Comparison of ENCODE assay signal across 1 cellular context in the genomic region with DNA sequence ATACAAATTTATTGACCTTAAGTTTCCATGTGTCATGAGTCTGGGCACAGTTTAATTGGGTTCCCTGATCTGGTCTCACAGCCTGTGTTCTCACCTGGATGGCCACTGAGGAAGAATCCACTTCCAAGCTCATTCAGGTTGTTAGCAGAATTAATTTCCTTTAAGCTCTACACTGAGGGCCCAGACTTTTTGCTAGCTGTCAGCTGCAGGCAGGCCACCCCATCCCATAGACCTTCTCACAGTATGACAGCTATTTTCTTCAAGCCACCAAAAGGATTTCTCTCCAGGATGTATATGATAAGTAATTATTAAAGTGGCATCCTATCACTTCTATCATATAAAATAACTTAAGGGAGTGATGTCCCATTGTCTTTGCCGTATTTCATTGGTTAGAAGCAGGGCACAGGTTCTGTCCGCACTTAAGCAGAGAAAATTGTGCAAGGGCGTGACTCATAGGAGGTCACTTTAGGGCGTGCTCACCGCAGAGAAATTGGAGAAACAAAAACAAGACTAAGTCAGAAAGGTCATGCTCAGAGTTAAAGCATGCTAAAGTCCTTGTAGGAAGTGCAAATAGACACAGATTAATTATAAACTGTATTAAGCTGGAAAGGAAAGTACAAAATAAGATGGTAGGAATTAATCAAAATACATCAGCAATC.
TF ChIP-seq lines count a peak whose summit lies in the region.

No MANE protein-coding gene starts in this region.

TF ChIP-seq in HepG2, 621 proteins besides CTCF, POLR2A, EP300 and RAD21 (continued from another document):
- TF ChIP-seq, protein P1, sequence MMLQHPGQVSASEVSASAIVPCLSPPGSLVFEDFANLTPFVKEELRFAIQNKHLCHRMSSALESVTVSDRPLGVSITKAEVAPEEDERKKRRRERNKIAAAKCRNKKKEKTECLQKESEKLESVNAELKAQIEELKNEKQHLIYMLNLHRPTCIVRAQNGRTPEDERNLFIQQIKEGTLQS (CRISPR knock-in tag; IDR thresholded peaks at IDR 0.05), result peak; percentile 95
- TF ChIP-seq RELA (CRISPR knock-in tag; IDR thresholded peaks at IDR 0.05), result no peak
- peak in 1 of 2 experiments; percentile 71; a peak in 2 of 4 replicates for TF ChIP-seq KLF16 (CRISPR knock-in tag; IDR thresholded peaks at IDR 0.05)
- TF ChIP-seq ISX (CRISPR knock-in tag; conservative IDR thresholded peaks at IDR 0.05), result no peak
- peak; percentile 53; the same call in 1 of the 2 replicates for TF ChIP-seq KAT8 (CRISPR knock-in tag; IDR thresholded peaks at IDR 0.05)
- peak; percentile 96 for TF ChIP-seq CEBPB (IDR thresholded peaks at IDR 0.05; ENCODE audit: borderline replicate concordance, low read depth, low read length)
- peak; percentile 92 for TF ChIP-seq MIXL1 (CRISPR knock-in tag; IDR thresholded peaks at IDR 0.05)
- no peak for TF ChIP-seq ZNF570 (CRISPR knock-in tag; IDR thresholded peaks at IDR 0.05; ENCODE audit: borderline replicate concordance)
- peak; percentile 45; the same call in 1 of the 2 replicates for TF ChIP-seq ELF4 (CRISPR knock-in tag; IDR thresholded peaks at IDR 0.05; ENCODE audit: borderline replicate concordance)
- TF ChIP-seq, protein P2, sequence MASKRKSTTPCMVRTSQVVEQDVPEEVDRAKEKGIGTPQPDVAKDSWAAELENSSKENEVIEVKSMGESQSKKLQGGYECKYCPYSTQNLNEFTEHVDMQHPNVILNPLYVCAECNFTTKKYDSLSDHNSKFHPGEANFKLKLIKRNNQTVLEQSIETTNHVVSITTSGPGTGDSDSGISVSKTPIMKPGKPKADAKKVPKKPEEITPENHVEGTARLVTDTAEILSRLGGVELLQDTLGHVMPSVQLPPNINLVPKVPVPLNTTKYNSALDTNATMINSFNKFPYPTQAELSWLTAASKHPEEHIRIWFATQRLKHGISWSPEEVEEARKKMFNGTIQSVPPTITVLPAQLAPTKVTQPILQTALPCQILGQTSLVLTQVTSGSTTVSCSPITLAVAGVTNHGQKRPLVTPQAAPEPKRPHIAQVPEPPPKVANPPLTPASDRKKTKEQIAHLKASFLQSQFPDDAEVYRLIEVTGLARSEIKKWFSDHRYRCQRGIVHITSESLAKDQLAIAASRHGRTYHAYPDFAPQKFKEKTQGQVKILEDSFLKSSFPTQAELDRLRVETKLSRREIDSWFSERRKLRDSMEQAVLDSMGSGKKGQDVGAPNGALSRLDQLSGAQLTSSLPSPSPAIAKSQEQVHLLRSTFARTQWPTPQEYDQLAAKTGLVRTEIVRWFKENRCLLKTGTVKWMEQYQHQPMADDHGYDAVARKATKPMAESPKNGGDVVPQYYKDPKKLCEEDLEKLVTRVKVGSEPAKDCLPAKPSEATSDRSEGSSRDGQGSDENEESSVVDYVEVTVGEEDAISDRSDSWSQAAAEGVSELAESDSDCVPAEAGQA (IDR thresholded peaks at IDR 0.05; ENCODE audit: low read depth), result no peak
- TF ChIP-seq, protein P2 (CRISPR knock-in tag; IDR thresholded peaks at IDR 0.05; ENCODE audit: borderline replicate concordance), result no peak
- TF ChIP-seq ETV5 (CRISPR knock-in tag; IDR thresholded peaks at IDR 0.05; ENCODE audit: borderline replicate concordance), result peak; percentile 65; the same call in 1 of the 2 replicates
- TF ChIP-seq POGZ (CRISPR knock-in tag; IDR thresholded peaks at IDR 0.05), result peak; percentile 93
- TF ChIP-seq KLF15 (CRISPR knock-in tag; IDR thresholded peaks at IDR 0.05; ENCODE audit: borderline replicate concordance), result no peak
- TF ChIP-seq RXRB (CRISPR knock-in tag; IDR thresholded peaks at IDR 0.05; ENCODE audit: borderline replicate concordance), result peak; percentile 99
- TF ChIP-seq, protein P3, sequence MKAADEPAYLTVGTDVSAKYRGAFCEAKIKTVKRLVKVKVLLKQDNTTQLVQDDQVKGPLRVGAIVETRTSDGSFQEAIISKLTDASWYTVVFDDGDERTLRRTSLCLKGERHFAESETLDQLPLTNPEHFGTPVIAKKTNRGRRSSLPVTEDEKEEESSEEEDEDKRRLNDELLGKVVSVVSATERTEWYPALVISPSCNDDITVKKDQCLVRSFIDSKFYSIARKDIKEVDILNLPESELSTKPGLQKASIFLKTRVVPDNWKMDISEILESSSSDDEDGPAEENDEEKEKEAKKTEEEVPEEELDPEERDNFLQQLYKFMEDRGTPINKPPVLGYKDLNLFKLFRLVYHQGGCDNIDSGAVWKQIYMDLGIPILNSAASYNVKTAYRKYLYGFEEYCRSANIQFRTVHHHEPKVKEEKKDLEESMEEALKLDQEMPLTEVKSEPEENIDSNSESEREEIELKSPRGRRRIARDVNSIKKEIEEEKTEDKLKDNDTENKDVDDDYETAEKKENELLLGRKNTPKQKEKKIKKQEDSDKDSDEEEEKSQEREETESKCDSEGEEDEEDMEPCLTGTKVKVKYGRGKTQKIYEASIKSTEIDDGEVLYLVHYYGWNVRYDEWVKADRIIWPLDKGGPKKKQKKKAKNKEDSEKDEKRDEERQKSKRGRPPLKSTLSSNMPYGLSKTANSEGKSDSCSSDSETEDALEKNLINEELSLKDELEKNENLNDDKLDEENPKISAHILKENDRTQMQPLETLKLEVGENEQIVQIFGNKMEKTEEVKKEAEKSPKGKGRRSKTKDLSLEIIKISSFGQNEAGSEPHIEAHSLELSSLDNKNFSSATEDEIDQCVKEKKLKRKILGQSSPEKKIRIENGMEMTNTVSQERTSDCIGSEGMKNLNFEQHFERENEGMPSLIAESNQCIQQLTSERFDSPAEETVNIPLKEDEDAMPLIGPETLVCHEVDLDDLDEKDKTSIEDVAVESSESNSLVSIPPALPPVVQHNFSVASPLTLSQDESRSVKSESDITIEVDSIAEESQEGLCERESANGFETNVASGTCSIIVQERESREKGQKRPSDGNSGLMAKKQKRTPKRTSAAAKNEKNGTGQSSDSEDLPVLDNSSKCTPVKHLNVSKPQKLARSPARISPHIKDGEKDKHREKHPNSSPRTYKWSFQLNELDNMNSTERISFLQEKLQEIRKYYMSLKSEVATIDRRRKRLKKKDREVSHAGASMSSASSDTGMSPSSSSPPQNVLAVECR (CRISPR knock-in tag; IDR thresholded peaks at IDR 0.05; ENCODE audit: borderline replicate concordance), result no peak
- TF ChIP-seq HNF4A (CRISPR knock-in tag; IDR thresholded peaks at IDR 0.05), result peak; percentile 88
- TF ChIP-seq MIER3 (CRISPR knock-in tag; IDR thresholded peaks at IDR 0.05; ENCODE audit: borderline replicate concordance), result peak; percentile 63; the same call in 1 of the 2 replicates
- TF ChIP-seq FOXP1 (IDR thresholded peaks at IDR 0.05), result no peak
- peak; percentile 77 for TF ChIP-seq FOXP1 (CRISPR knock-in tag; IDR thresholded peaks at IDR 0.05)
- TF ChIP-seq PPARG (CRISPR knock-in tag; conservative IDR thresholded peaks at IDR 0.05), result peak; percentile 73; the same call in 1 of the 2 replicates
- no peak for TF ChIP-seq PHF8 (CRISPR knock-in tag; IDR thresholded peaks at IDR 0.05)
- peak; percentile 80 for TF ChIP-seq DPF2 (CRISPR knock-in tag; IDR thresholded peaks at IDR 0.05; ENCODE audit: borderline replicate concordance, low read depth)
- TF ChIP-seq, protein P4, sequence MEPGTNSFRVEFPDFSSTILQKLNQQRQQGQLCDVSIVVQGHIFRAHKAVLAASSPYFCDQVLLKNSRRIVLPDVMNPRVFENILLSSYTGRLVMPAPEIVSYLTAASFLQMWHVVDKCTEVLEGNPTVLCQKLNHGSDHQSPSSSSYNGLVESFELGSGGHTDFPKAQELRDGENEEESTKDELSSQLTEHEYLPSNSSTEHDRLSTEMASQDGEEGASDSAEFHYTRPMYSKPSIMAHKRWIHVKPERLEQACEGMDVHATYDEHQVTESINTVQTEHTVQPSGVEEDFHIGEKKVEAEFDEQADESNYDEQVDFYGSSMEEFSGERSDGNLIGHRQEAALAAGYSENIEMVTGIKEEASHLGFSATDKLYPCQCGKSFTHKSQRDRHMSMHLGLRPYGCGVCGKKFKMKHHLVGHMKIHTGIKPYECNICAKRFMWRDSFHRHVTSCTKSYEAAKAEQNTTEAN (CRISPR knock-in tag; conservative IDR thresholded peaks at IDR 0.05), result peak; percentile 74
- TF ChIP-seq, protein P5, sequence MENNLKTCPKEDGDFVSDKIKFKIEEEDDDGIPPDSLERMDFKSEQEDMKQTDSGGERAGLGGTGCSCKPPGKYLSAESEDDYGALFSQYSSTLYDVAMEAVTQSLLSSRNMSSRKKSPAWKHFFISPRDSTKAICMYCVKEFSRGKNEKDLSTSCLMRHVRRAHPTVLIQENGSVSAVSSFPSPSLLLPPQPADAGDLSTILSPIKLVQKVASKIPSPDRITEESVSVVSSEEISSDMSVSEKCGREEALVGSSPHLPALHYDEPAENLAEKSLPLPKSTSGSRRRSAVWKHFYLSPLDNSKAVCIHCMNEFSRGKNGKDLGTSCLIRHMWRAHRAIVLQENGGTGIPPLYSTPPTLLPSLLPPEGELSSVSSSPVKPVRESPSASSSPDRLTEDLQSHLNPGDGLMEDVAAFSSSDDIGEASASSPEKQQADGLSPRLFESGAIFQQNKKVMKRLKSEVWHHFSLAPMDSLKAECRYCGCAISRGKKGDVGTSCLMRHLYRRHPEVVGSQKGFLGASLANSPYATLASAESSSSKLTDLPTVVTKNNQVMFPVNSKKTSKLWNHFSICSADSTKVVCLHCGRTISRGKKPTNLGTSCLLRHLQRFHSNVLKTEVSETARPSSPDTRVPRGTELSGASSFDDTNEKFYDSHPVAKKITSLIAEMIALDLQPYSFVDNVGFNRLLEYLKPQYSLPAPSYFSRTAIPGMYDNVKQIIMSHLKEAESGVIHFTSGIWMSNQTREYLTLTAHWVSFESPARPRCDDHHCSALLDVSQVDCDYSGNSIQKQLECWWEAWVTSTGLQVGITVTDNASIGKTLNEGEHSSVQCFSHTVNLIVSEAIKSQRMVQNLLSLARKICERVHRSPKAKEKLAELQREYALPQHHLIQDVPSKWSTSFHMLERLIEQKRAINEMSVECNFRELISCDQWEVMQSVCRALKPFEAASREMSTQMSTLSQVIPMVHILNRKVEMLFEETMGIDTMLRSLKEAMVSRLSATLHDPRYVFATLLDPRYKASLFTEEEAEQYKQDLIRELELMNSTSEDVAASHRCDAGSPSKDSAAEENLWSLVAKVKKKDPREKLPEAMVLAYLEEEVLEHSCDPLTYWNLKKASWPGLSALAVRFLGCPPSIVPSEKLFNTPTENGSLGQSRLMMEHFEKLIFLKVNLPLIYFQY (CRISPR knock-in tag; IDR thresholded peaks at IDR 0.05; ENCODE audit: borderline replicate concordance), result peak; percentile 24; the same call in 1 of the 2 replicates
- peak; percentile 33; the same call in 1 of the 2 replicates for TF ChIP-seq YEATS4 (CRISPR knock-in tag; IDR thresholded peaks at IDR 0.05; ENCODE audit: borderline replicate concordance)
- peak; percentile 61; the same call in 1 of the 2 replicates for TF ChIP-seq ZSCAN9 (CRISPR knock-in tag; IDR thresholded peaks at IDR 0.05; ENCODE audit: borderline replicate concordance)
- TF ChIP-seq MAFG (CRISPR knock-in tag; IDR thresholded peaks at IDR 0.05), result no peak
- TF ChIP-seq GTF2F1 (IDR thresholded peaks at IDR 0.05; ENCODE audit: low read length), result no peak
- no peak for TF ChIP-seq RFXAP (CRISPR knock-in tag; IDR thresholded peaks at IDR 0.05; ENCODE audit: borderline replicate concordance)
- TF ChIP-seq GZF1 (CRISPR knock-in tag; IDR thresholded peaks at IDR 0.05), result peak; percentile 89
- TF ChIP-seq ZNF614 (CRISPR knock-in tag; IDR thresholded peaks at IDR 0.05; ENCODE audit: borderline replicate concordance), result peak; percentile 95
- peak; percentile 89; the same call in 1 of the 2 replicates for TF ChIP-seq FOXK1 (CRISPR knock-in tag; IDR thresholded peaks at IDR 0.05; ENCODE audit: borderline replicate concordance, low read depth)
- peak; percentile 100 for TF ChIP-seq FOSL2 (CRISPR knock-in tag; IDR thresholded peaks at IDR 0.05)
- TF ChIP-seq IRF2 (CRISPR knock-in tag; IDR thresholded peaks at IDR 0.05), result peak; percentile 81
- TF ChIP-seq ESRRA (CRISPR knock-in tag; IDR thresholded peaks at IDR 0.05; ENCODE audit: low read depth), result peak; percentile 80; the same call in 1 of the 2 replicates
- TF ChIP-seq NFIC (IDR thresholded peaks at IDR 0.05; ENCODE audit: low read length), result peak; percentile 73; the same call in 1 of the 2 replicates
- TF ChIP-seq, protein P6, sequence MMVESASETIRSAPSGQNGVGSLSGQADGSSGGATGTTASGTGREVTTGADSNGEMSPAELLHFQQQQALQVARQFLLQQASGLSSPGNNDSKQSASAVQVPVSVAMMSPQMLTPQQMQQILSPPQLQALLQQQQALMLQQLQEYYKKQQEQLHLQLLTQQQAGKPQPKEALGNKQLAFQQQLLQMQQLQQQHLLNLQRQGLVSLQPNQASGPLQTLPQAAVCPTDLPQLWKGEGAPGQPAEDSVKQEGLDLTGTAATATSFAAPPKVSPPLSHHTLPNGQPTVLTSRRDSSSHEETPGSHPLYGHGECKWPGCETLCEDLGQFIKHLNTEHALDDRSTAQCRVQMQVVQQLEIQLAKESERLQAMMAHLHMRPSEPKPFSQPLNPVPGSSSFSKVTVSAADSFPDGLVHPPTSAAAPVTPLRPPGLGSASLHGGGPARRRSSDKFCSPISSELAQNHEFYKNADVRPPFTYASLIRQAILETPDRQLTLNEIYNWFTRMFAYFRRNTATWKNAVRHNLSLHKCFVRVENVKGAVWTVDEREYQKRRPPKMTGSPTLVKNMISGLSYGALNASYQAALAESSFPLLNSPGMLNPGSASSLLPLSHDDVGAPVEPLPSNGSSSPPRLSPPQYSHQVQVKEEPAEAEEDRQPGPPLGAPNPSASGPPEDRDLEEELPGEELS (CRISPR knock-in tag; IDR thresholded peaks at IDR 0.05), result peak; percentile 86
- TF ChIP-seq ZNF7 (CRISPR knock-in tag; IDR thresholded peaks at IDR 0.05), result peak; percentile 77
- TF ChIP-seq HNF4G (IDR thresholded peaks at IDR 0.05; ENCODE audit: borderline replicate concordance, low read depth, low read length), result peak; percentile 70; the same call in 1 of the 2 replicates
- TF ChIP-seq HNF4G (CRISPR knock-in tag; IDR thresholded peaks at IDR 0.05; ENCODE audit: borderline replicate concordance, low read depth), result no peak
